1 cellular context compared by ENCODE assay signal in genomic region chr10:132192076-132192975, GRCh38.
TF ChIP-seq lines count a peak whose summit lies in the region.

No MANE protein-coding gene starts in this region.

TF ChIP-seq in K562, 482 proteins besides CTCF, POLR2A, EP300 and RAD21 (continued from another document):
- no peak for TF ChIP-seq ZNF511 (CRISPR knock-in tag; IDR thresholded peaks at IDR 0.05)
TF ChIP-seq in K562: peak in this region for 1.
